Comparison of ENCODE assay signal across 8 cellular contexts in genomic region chr5:6377121-6377520, GRCh38. TPM values are rescaled to one million over a fixed set of nuclear protein-coding genes. Genes with fewer than 3 reads are reported as not detected.
A peak's percentile ranks its signal among the peaks of the same experiment; 100 is the strongest.
DNase-seq lines count a peak whose midpoint lies in the region; ATAC-seq and TF ChIP-seq lines count a peak whose summit lies in the region.

No MANE protein-coding gene starts in this region.

- no peaks in the 10 kb centered on the region for H3K9me3 Mint-ChIP-seq in activated CD4-positive, alpha-beta memory T cell treated with anti-CD3 and anti-CD28 coated beads, Interleukin-2, amount 10 ng/mL, durations not matched to agents 7 days and 5 days

- 64% methylated on average over 8 of the region's 8 CpGs for WGBS in smooth muscle cell (ENCODE audit: low lambda C conversion rate)

- peak overlapping the region; percentile 94 for H3K4me3 Mint-ChIP-seq in activated CD4-positive, alpha-beta memory T cell treated with anti-CD3 and anti-CD28 coated beads, Interleukin-2, amount 10 ng/mL, durations not matched to agents 7 days and 5 days

- TF ChIP-seq CTCF in HCT116 (IDR thresholded peaks at IDR 0.05 in 2 of 3, conservative IDR thresholded peaks at IDR 0.05 in 1 of 3; ENCODE audit: borderline replicate concordance in 1 of 3, insufficient read depth in 1 of 3, low read depth in 2 of 3, low read length in 2 of 3) (no peak), smooth muscle cell (IDR thresholded peaks at IDR 0.05; ENCODE audit: borderline replicate concordance, insufficient read depth, poor library complexity, severe bottlenecking) (no peak)

- H3K27ac ChIP-seq in HCT116 (ENCODE audit: low read depth, low read length), result 0 out of 2 replicates have a peak overlapping the region, but pooled peaks have one; percentile 79
- no peak overlapping the region for H3K27ac ChIP-seq in smooth muscle cell (ENCODE audit: low read depth)
- no peak overlapping the region for H3K27ac ChIP-seq in substantia nigra (ENCODE audit: low read depth, low read length, poor library complexity, severe bottlenecking)

- peak overlapping the region; percentile 87 to 93 for H3K4me3 ChIP-seq in HCT116 (replicated peaks in 1 of 2; ENCODE audit: low read depth in 1 of 2, low read length in 2 of 2)
- H3K4me3 ChIP-seq in iPS-15b (ENCODE audit: low read depth, low read length), result peak overlapping the region; percentile 93
- peak overlapping the region; percentile 87 for H3K4me3 ChIP-seq in smooth muscle cell

- H3K9ac ChIP-seq in HCT116 (ENCODE audit: low read length), result peak overlapping the region; percentile 77
- H3K9ac ChIP-seq in iPS-15b (ENCODE audit: low read depth, low read length), result peak overlapping the region; percentile 87
- no peak overlapping the region for H3K9ac ChIP-seq in smooth muscle cell (ENCODE audit: low read depth)

- CTCF ChIA-PET in HCT116 (lab: Charles Lee), result no interaction called here
- CTCF ChIA-PET in activated CD4-positive, alpha-beta memory T cell treated with anti-CD3 and anti-CD28 coated beads, Interleukin-2, amount 10 ng/mL, durations not matched to agents 7 days and 5 days (lab: Charles Lee), result no interaction called here

- ATAC-seq in HCT116, result no peak

- H3K4me2 ChIP-seq in HCT116 (ENCODE audit: low read length) (peak overlapping the region; percentile 77), smooth muscle cell (peak overlapping the region; percentile 98)

- POLR2A ChIA-PET in HCT116 (lab: Charles Lee), result no interaction called here
- POLR2A ChIA-PET in activated CD4-positive, alpha-beta memory T cell treated with anti-CD3 and anti-CD28 coated beads, Interleukin-2, amount 10 ng/mL, durations not matched to agents 7 days and 5 days (lab: Charles Lee), result interaction anchor here (1.0 to 2.4 kb wide), 4 partner anchors 9 to 883 kb away, joined by 3 to 16 read pairs (median 3); partner anchors contain the start of genes NSUN2 and SRD5A1

- H3K27me3 Mint-ChIP-seq in activated CD4-positive, alpha-beta memory T cell treated with anti-CD3 and anti-CD28 coated beads, Interleukin-2, amount 10 ng/mL, durations not matched to agents 7 days and 5 days, result no peaks in the 10 kb centered on the region

- H3K79me2 ChIP-seq in HCT116 (ENCODE audit: insufficient read depth, low read length), result peaks cover 51% of the 10 kb centered on the region
- H3K79me2 ChIP-seq in smooth muscle cell (ENCODE audit: low read depth), result peaks cover 34% of the 10 kb centered on the region

- H4K20me1 ChIP-seq in HCT116 (ENCODE audit: insufficient read depth) (no peaks in the 10 kb centered on the region), smooth muscle cell (ENCODE audit: low read depth) (peaks cover 53% of the 10 kb centered on the region)

- H3K36me3 Mint-ChIP-seq in activated CD4-positive, alpha-beta memory T cell treated with anti-CD3 and anti-CD28 coated beads, Interleukin-2, amount 10 ng/mL, durations not matched to agents 7 days and 5 days (ENCODE audit: low read depth), result peaks cover 55% of the 10 kb centered on the region

- H3K4me1 ChIP-seq in HCT116 (ENCODE audit: control insufficient read depth in 1 of 2, insufficient read depth in 2 of 2, low read length in 2 of 2), result peaks cover 9 to 14% of the 10 kb centered on the region in 2 experiments; a peak in 3 of 4 replicates
- no peaks in the 10 kb centered on the region for H3K4me1 ChIP-seq in iPS-15b (ENCODE audit: control insufficient read depth, insufficient read depth, low read length)
- H3K4me1 ChIP-seq in smooth muscle cell (ENCODE audit: low read depth), result peaks cover 12% of the 10 kb centered on the region

- H3K36me3 ChIP-seq in HCT116 (ENCODE audit: control insufficient read depth in 1 of 2, insufficient read depth in 2 of 2, low read length in 2 of 2), result peaks cover 28 to 43% of the 10 kb centered on the region in 2 experiments; a peak in 3 of 4 replicates
- H3K36me3 ChIP-seq in iPS-15b (ENCODE audit: control insufficient read depth, insufficient read depth, low read length), result peaks cover 31% of the 10 kb centered on the region
- peaks cover 21% of the 10 kb centered on the region for H3K36me3 ChIP-seq in smooth muscle cell (ENCODE audit: low read depth)

- DNase-seq in HCT116 (ENCODE audit: low read depth, low spot score) (no peak), smooth muscle cell (lab: John Stamatoyannopoulos, UW; ENCODE audit: unreplicated experiment) (no peak), KG1 (lab: John Stamatoyannopoulos, UW) (no peak), substantia nigra (lab: John Stamatoyannopoulos, UW) (no peak), NCI-H2196 treated with DMSO at 0.1 percent for 48 hours (lab: John Stamatoyannopoulos, UW; ENCODE audit: unreplicated experiment) (no peak)
- no peak for DNase-seq in activated CD4-positive, alpha-beta memory T cell treated with anti-CD3 and anti-CD28 coated beads, Interleukin-2, amount 10 ng/mL, durations not matched to agents 7 days and 5 days
- DNase-seq in effector CD4-positive, alpha-beta T cell, result no peak

- no peak for TF ChIP-seq POLR2A in HCT116 (IDR thresholded peaks at IDR 0.05; ENCODE audit: borderline replicate concordance, extremely low read depth, insufficient read depth, insufficient read length)

- peak overlapping the region; percentile 93 for H3K27ac Mint-ChIP-seq in activated CD4-positive, alpha-beta memory T cell treated with anti-CD3 and anti-CD28 coated beads, Interleukin-2, amount 10 ng/mL, durations not matched to agents 7 days and 5 days

- no TSS peak for BruUV-seq in HCT116 (replicated peaks; lab: Mats Ljungman, UMichigan)

- H2AFZ ChIP-seq in HCT116 (ENCODE audit: low read depth, low read length, poor library complexity, severe bottlenecking) (no peak overlapping the region), smooth muscle cell (ENCODE audit: low read depth) (no peak overlapping the region)

- H3K4me1 Mint-ChIP-seq in activated CD4-positive, alpha-beta memory T cell treated with anti-CD3 and anti-CD28 coated beads, Interleukin-2, amount 10 ng/mL, durations not matched to agents 7 days and 5 days, result peaks cover 52% of the 10 kb centered on the region

- H3K27me3 ChIP-seq in HCT116 (ENCODE audit: insufficient read depth, low read length) (no peaks in the 10 kb centered on the region), iPS-15b (ENCODE audit: control insufficient read depth, insufficient read depth, low read length) (no peaks in the 10 kb centered on the region), smooth muscle cell (ENCODE audit: low read depth) (no peaks in the 10 kb centered on the region)

- H3K9me2 ChIP-seq in HCT116 (ENCODE audit: insufficient read depth), result no peaks in the 10 kb centered on the region

- TF ChIP-seq RAD21 in HCT116 (IDR thresholded peaks at IDR 0.05; ENCODE audit: low read depth), result no peak

- no peaks in the 10 kb centered on the region for H3F3A ChIP-seq in smooth muscle cell (ENCODE audit: low read depth)

- RAD21 ChIA-PET in HCT116 (lab: Charles Lee; ENCODE audit: low non-redundant PET in 1 of 2, low total read pairs in 2 of 2, uncharacterized antibody in 2 of 2, unreplicated experiment in 2 of 2), result no interaction called here

- H3K9me3 ChIP-seq in HCT116 (ENCODE audit: control insufficient read depth in 1 of 2, insufficient read depth in 1 of 2, low read depth in 1 of 2, low read length in 2 of 2), result no peaks in the 10 kb centered on the region
- no peaks in the 10 kb centered on the region for H3K9me3 ChIP-seq in iPS-15b (ENCODE audit: control insufficient read depth, insufficient read depth, low read length)
- no peaks in the 10 kb centered on the region for H3K9me3 ChIP-seq in smooth muscle cell (replicated peaks; ENCODE audit: low read depth)

- intact Hi-C loops in HCT116 (cut with micrococcal nuclease), result loop anchor here (5.0 to 10.0 kb wide), 4 partner anchors 238 to 885 kb away; partner anchors contain the start of genes NSUN2 and SRD5A1

TF ChIP-seq in HCT116, 20 proteins besides CTCF, POLR2A, EP300 and RAD21:
- no peak for TF ChIP-seq FOSL1 (IDR thresholded peaks at IDR 0.05; ENCODE audit: low read depth)
- no peak for TF ChIP-seq REST (IDR thresholded peaks at IDR 0.05; ENCODE audit: low read depth)

RNA-seq across cellular contexts. Expression of gene MED10, which starts 1.2 kb away (rescaled TPM):
- total RNA-seq in HCT116 (2021; ENCODE audit: unreplicated experiment), result 35.0 TPM
- 32.6 and 40.3 TPM in 2 replicates for polyA plus RNA-seq in HCT116 (2012)
- total RNA-seq in activated CD4-positive, alpha-beta memory T cell treated with anti-CD3 and anti-CD28 coated beads, Interleukin-2, amount 10 ng/mL, durations not matched to agents 7 days and 5 days, result 10 to 100 TPM; 50.1 to 52.9 TPM
- 23.0 and 28.6 TPM in 2 replicates for total RNA-seq in smooth muscle cell
- polyA plus RNA-seq in smooth muscle cell, result 96.2 and 124 TPM in 2 replicates
